Comparison of ENCODE assay signal across 11 cellular contexts in genomic region chr17:81166033-81166472, GRCh38. TPM values are rescaled to one million over a fixed set of nuclear protein-coding genes. Genes with fewer than 3 reads are reported as not detected.
A peak's percentile ranks its signal among the peaks of the same experiment; 100 is the strongest.
DNase-seq lines count a peak whose midpoint lies in the region; ATAC-seq and TF ChIP-seq lines count a peak whose summit lies in the region.
"Had no signal": no experiment of that assay in that cellular context is flagged by ENCODE, and none has a peak within 500 bp of the region (broad histone marks: within the 10 kb centered on the region; RNA-seq: fewer than 3 reads in every experiment).

AATK (minus strand) TSS chr17:81166221; CDS start chr17:81165992, 229 bp downstream.

- H3K4me3 Mint-ChIP-seq in CD8-positive, alpha-beta T cell: peak within 1 kb of the TSS; percentile 62
- peak within 1 kb of the TSS; percentile 71 for H3K4me3 Mint-ChIP-seq in T-helper 17 cell

- H3K4me3 ChIP-seq in CD8-positive, alpha-beta T cell (ENCODE audit: low read depth, low read length): no peak within 1 kb of the TSS
- H3K4me3 ChIP-seq in iPS DF 6.9 (ENCODE audit: low read length) (peak within 1 kb of the TSS; percentile 44; the same call in 1 of the 2 replicates), foreskin fibroblast (ENCODE audit: low read depth in 1 of 2, low read length in 2 of 2) (peak within 1 kb of the TSS in 1 of 2 donors; percentile 24)
- H3K4me3 ChIP-seq: K562, SJSA1 had no signal

- no CpG with 5 or more reads among the region's 62 CpGs for WGBS in iPS DF 6.9 (ENCODE audit: insufficient coverage, insufficient read length)

- peaks cover 1% of the 10 kb centered on the region for H3K4me1 Mint-ChIP-seq in CD8-positive, alpha-beta T cell (ENCODE audit: low read depth)
- H3K4me1 Mint-ChIP-seq in T-helper 17 cell: peaks cover 2% of the 10 kb centered on the region

- H3K27ac Mint-ChIP-seq in CD8-positive, alpha-beta T cell: no peak within 1 kb of the TSS
- no peak within 1 kb of the TSS for H3K27ac Mint-ChIP-seq in T-helper 17 cell

- no peaks in the 10 kb centered on the region for H3K4me1 ChIP-seq in CD8-positive, alpha-beta T cell (ENCODE audit: insufficient read depth, low read length)
- peaks cover 2% of the 10 kb centered on the region; the same call in 1 of the 2 replicates for H3K4me1 ChIP-seq in iPS DF 6.9 (ENCODE audit: control insufficient read depth, insufficient read depth, low read length)
- H3K4me1 ChIP-seq: foreskin keratinocyte, SJSA1 had no signal

- H3K9me3 Mint-ChIP-seq in CD8-positive, alpha-beta T cell: no peaks in the 10 kb centered on the region

- intact Hi-C loops in CD8-positive, alpha-beta T cell (cut with DNase I, micrococcal nuclease): no loop called here
- intact Hi-C loops in sciatic nerve (cut with DNase I): no loop called here

- H3K36me3 ChIP-seq in CD8-positive, alpha-beta T cell (ENCODE audit: insufficient read depth, low read length): no peaks in the 10 kb centered on the region
- H3K36me3 ChIP-seq in iPS DF 6.9 (ENCODE audit: control insufficient read depth, insufficient read depth, low read length): no peaks in the 10 kb centered on the region; the same call in 1 of the 2 replicates
- H3K36me3 ChIP-seq: SJSA1 had no signal

- CTCF ChIA-PET in CD8-positive, alpha-beta T cell (lab: Charles Lee): no interaction called here

- H3K27ac ChIP-seq in CD8-positive, alpha-beta T cell (ENCODE audit: low read depth, low read length): no peak within 1 kb of the TSS
- H3K27ac ChIP-seq in iPS DF 6.9 (ENCODE audit: low read length): no peak within 1 kb of the TSS
- H3K27ac ChIP-seq: foreskin keratinocyte, SJSA1 had no signal

- no peaks in the 10 kb centered on the region for H3K36me3 Mint-ChIP-seq in CD8-positive, alpha-beta T cell
- H3K36me3 Mint-ChIP-seq in T-helper 17 cell (ENCODE audit: low read depth): no peaks in the 10 kb centered on the region

- H3K9me3 ChIP-seq in CD8-positive, alpha-beta T cell (ENCODE audit: low read length): no peaks in the 10 kb centered on the region
- no peaks in the 10 kb centered on the region for H3K9me3 ChIP-seq in T-helper 17 cell (ENCODE audit: control insufficient read depth, low read length, poor library complexity, severe bottlenecking)
- no peaks in the 10 kb centered on the region for H3K9me3 ChIP-seq in iPS DF 6.9 (ENCODE audit: control insufficient read depth, insufficient read depth, low read length)

- ATAC-seq in CD8-positive, alpha-beta T cell: no peak
- no peak for ATAC-seq in T-helper 17 cell
- ATAC-seq in sciatic nerve: no peak
- no peak for ATAC-seq in HG02840 (IDR thresholded peaks at IDR 0.05; ENCODE audit: low FRiP score, unreplicated experiment)
- ATAC-seq in GM21447 (IDR thresholded peaks at IDR 0.05; ENCODE audit: unreplicated experiment): no peak
- no peak for ATAC-seq in GM18868 (IDR thresholded peaks at IDR 0.05; ENCODE audit: unreplicated experiment)
- ATAC-seq: foreskin keratinocyte, K562 had no signal

- no peak for DNase-seq in CD8-positive, alpha-beta T cell
- DNase-seq in T-helper 17 cell (no peak), iPS DF 6.9 (ENCODE audit: low read depth, low spot score) (no peak), sciatic nerve (ENCODE audit: low spot score) (no peak), foreskin fibroblast (no peak)
- DNase-seq: foreskin keratinocyte had no signal

- POLR2A ChIA-PET in CD8-positive, alpha-beta T cell (lab: Charles Lee): no interaction called here

- TF ChIP-seq CTCF in CD8-positive, alpha-beta T cell (IDR thresholded peaks at IDR 0.05): no peak
- TF ChIP-seq CTCF in foreskin fibroblast (IDR thresholded peaks at IDR 0.05; ENCODE audit: low read depth, low read length): no peak

- H3K27me3 ChIP-seq in CD8-positive, alpha-beta T cell (ENCODE audit: insufficient read depth, low read length): no peaks in the 10 kb centered on the region
- no peaks in the 10 kb centered on the region for H3K27me3 ChIP-seq in iPS DF 6.9 (ENCODE audit: control insufficient read depth, insufficient read depth, low read length)

- H3K27me3 Mint-ChIP-seq in CD8-positive, alpha-beta T cell (ENCODE audit: low read depth): peaks cover 8% of the 10 kb centered on the region
- peaks cover 36% of the 10 kb centered on the region for H3K27me3 Mint-ChIP-seq in T-helper 17 cell

RNA-seq across cellular contexts. Expression of gene AATK, which starts in this region (rescaled TPM):
- under 1 TPM; 0.30 to 0.72 TPM for total RNA-seq in CD8-positive, alpha-beta T cell
- total RNA-seq in T-helper 17 cell: 1 to 10 TPM; 1.9 to 2.2 TPM
- total RNA-seq in sciatic nerve: 440 TPM

Comparison
In these comparisons a context has a peak if more than half of its experiments do, and no peak if none do; other contexts are left out.
1. RNA of gene AATK (total RNA-seq): 440 TPM in sciatic nerve (single experiment); 1.9 to 2.2 TPM in T-helper 17 cell and 0.30 to 0.72 TPM in CD8-positive, alpha-beta T cell; every median in the first group is over 100 times any median in the second.